In the genomic region with DNA sequence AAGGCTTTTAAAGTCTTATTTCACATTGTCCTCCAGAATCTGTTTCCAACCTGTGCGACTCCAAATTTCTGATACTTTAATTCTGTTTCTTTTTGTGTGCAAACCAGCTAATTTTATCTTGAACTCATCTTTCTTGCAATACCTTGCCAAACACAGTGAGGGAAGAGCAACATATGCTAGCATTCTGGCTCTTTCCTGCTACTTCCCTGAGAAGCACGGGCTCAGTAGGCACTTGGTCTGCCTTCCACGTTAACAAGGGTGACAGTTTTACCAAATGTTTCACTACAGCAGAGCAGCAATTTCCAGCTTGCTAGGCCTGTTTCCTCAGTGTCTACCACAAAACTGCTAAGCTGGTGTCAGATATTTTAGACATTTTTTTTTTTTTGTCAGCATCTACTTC, we compare ENCODE assay signal across 18 cellular contexts.
DNase-seq lines count a peak whose midpoint lies in the region; ATAC-seq and TF ChIP-seq lines count a peak whose summit lies in the region.
"Had no signal": no experiment of that assay in that cellular context is flagged by ENCODE, and none has a peak within 500 bp of the region (broad histone marks: within the 10 kb centered on the region; RNA-seq: fewer than 3 reads in every experiment).

No MANE protein-coding gene starts in this region.

- H3K4me3 Mint-ChIP-seq in activated naive CD4-positive, alpha-beta T cell treated with anti-CD3 and anti-CD28 coated beads, Interleukin-2, amount 10 ng/mL, durations not matched to agents 7 days and 5 days = no peak overlapping the region
- H3K4me3 Mint-ChIP-seq: CD4-positive, alpha-beta memory T cell; GM23338; H9 had no signal

- H3K27ac Mint-ChIP-seq in activated naive CD4-positive, alpha-beta T cell treated with anti-CD3 and anti-CD28 coated beads, Interleukin-2, amount 10 ng/mL, durations not matched to agents 7 days and 5 days = no peak overlapping the region
- H3K27ac Mint-ChIP-seq: CD4-positive, alpha-beta memory T cell; GM23338; H9 had no signal

- intact Hi-C loops in mucosa of descending colon (cut with DNase I, micrococcal nuclease) = no loop called here

- no peaks in the 10 kb centered on the region for H3K79me2 ChIP-seq in smooth muscle cell (ENCODE audit: low read depth)

- H3K9me3 Mint-ChIP-seq in activated naive CD4-positive, alpha-beta T cell treated with anti-CD3 and anti-CD28 coated beads, Interleukin-2, amount 10 ng/mL, durations not matched to agents 7 days and 5 days = no peaks in the 10 kb centered on the region
- H3K9me3 Mint-ChIP-seq: GM23338, H9 had no signal

- H3K4me3 ChIP-seq in smooth muscle cell = no peak overlapping the region
- H3K4me3 ChIP-seq in mucosa of descending colon = no peak overlapping the region
- H3K4me3 ChIP-seq: GM12878, GM23338 had no signal

- H4K20me1 ChIP-seq in smooth muscle cell (ENCODE audit: low read depth) = no peaks in the 10 kb centered on the region

- no peaks in the 10 kb centered on the region for H3K36me3 Mint-ChIP-seq in activated naive CD4-positive, alpha-beta T cell treated with anti-CD3 and anti-CD28 coated beads, Interleukin-2, amount 10 ng/mL, durations not matched to agents 7 days and 5 days
- H3K36me3 Mint-ChIP-seq: CD4-positive, alpha-beta memory T cell had no signal

- DNase-seq in Ammon's horn (ENCODE audit: low spot score) (peak; percentile 32), cerebellar nuclear complex (lab: John Stamatoyannopoulos, UW) (peak; percentile 33 to 66), middle frontal gyrus (ENCODE audit: extremely low spot score, low spot score) (peak; percentile 17), superior temporal gyrus (ENCODE audit: extremely low spot score) (peak; percentile 44), smooth muscle cell (lab: John Stamatoyannopoulos, UW; ENCODE audit: unreplicated experiment) (no peak), mucosa of descending colon (no peak)
- DNase-seq in activated naive CD4-positive, alpha-beta T cell treated with anti-CD3 and anti-CD28 coated beads, Interleukin-2, amount 10 ng/mL, durations not matched to agents 7 days and 5 days = no peak
- DNase-seq: AML-193; Calu3; CD4-positive, alpha-beta memory T cell; COR-L47; DMS53; DMS79 treated with DMSO at 0.1 percent for 48 hours; H9 had no signal

- TF ChIP-seq CTCF in smooth muscle cell (IDR thresholded peaks at IDR 0.05; ENCODE audit: borderline replicate concordance, insufficient read depth, poor library complexity, severe bottlenecking) (no peak), mucosa of descending colon (IDR thresholded peaks at IDR 0.05) (no peak)

- 92% methylated on average over 3 of the region's 3 CpGs for WGBS in smooth muscle cell (ENCODE audit: low lambda C conversion rate)

- H3K9me3 ChIP-seq in smooth muscle cell (replicated peaks; ENCODE audit: low read depth) = no peaks in the 10 kb centered on the region
- no peaks in the 10 kb centered on the region for H3K9me3 ChIP-seq in mucosa of descending colon

- H3F3A ChIP-seq in smooth muscle cell (ENCODE audit: low read depth) = no peaks in the 10 kb centered on the region

- no peak overlapping the region for H2AFZ ChIP-seq in smooth muscle cell (ENCODE audit: low read depth)
- H2AFZ ChIP-seq: GM23338 had no signal

- no peaks in the 10 kb centered on the region for H3K4me1 Mint-ChIP-seq in activated naive CD4-positive, alpha-beta T cell treated with anti-CD3 and anti-CD28 coated beads, Interleukin-2, amount 10 ng/mL, durations not matched to agents 7 days and 5 days
- H3K4me1 Mint-ChIP-seq: CD4-positive, alpha-beta memory T cell; GM23338; H9 had no signal

- no peak overlapping the region for H3K9ac ChIP-seq in smooth muscle cell (ENCODE audit: low read depth)

- CTCF ChIA-PET in activated naive CD4-positive, alpha-beta T cell treated with anti-CD3 and anti-CD28 coated beads, Interleukin-2, amount 10 ng/mL, durations not matched to agents 7 days and 5 days (lab: Charles Lee) = no interaction called here

- no peak overlapping the region for H3K4me2 ChIP-seq in smooth muscle cell
- H3K4me2 ChIP-seq: GM23338 had no signal

- H3K27me3 ChIP-seq in smooth muscle cell (ENCODE audit: low read depth) = peaks cover 65% of the 10 kb centered on the region

- no peaks in the 10 kb centered on the region for H3K27me3 Mint-ChIP-seq in activated naive CD4-positive, alpha-beta T cell treated with anti-CD3 and anti-CD28 coated beads, Interleukin-2, amount 10 ng/mL, durations not matched to agents 7 days and 5 days

- H3K4me1 ChIP-seq in smooth muscle cell (ENCODE audit: low read depth) (no peaks in the 10 kb centered on the region), mucosa of descending colon (ENCODE audit: low read depth) (no peaks in the 10 kb centered on the region)

- no peak for ATAC-seq in mucosa of descending colon
- ATAC-seq: GM12878, GM23338, HCT116 had no signal

- H3K36me3 ChIP-seq in smooth muscle cell (ENCODE audit: low read depth) (no peaks in the 10 kb centered on the region), mucosa of descending colon (ENCODE audit: low read depth) (no peaks in the 10 kb centered on the region)

- no peak overlapping the region for H3K27ac ChIP-seq in smooth muscle cell (ENCODE audit: low read depth)
- H3K27ac ChIP-seq: 22Rv1 had no signal

Comparison
In these comparisons a context has a peak if more than half of its experiments do, and no peak if none do; other contexts are left out.
1. DNase-seq: peak in Ammon's horn (single experiment), cerebellar nuclear complex (2 of 2), middle frontal gyrus (single experiment) and superior temporal gyrus (single experiment); none in smooth muscle cell (single experiment), activated naive CD4-positive, alpha-beta T cell treated with anti-CD3 and anti-CD28 coated beads, Interleukin-2, amount 10 ng/mL, durations not matched to agents 7 days and 5 days (single experiment) and mucosa of descending colon (0 of 3).